In the genomic region with DNA sequence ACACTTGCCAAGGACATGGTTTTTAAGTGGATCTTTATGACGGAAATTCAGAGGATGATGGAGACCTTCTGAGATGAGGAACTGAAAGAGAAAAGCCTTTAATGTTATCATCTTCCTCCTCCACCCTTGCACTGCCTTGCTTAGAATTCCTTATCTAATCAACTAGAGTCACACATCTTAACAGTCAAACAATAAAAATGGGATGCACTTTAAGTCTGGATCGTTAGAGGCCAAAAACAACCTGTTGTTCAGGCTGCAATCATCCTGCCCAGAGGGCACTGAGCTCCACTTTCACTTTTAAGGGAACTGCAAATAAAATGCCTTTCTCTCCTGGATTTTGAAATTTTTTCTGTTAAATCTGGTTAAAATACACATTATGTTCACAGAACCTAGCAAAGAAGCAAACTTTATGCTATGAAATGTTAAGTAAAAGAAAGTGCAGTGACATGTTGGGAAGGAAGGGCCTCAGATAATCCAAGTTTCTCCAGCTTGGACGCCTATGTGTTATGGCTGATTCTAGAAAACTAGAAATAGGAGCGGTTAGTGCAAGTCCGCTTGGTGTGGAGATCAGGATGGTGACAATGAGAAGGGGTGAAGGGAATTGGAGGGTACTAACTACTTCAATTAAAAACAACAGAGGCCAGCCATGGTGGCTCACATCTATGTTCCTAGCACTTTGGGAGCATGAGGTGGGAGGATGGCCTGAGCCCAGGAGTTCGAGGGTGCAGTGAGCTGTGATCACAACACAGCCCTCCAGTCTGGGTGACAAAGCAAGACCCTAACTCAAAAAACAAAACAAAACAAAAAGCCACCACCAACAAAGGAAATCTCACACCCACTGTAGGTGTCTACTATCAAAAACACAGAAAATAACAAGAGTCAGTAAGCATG, we compare ENCODE assay signal across 1 cellular context.
TF ChIP-seq lines count a peak whose summit lies in the region.

No MANE protein-coding gene starts in this region.

TF ChIP-seq in K562, 482 proteins besides CTCF, POLR2A, EP300 and RAD21 (continued from another document and continues in another):
- TF ChIP-seq, protein P1, sequence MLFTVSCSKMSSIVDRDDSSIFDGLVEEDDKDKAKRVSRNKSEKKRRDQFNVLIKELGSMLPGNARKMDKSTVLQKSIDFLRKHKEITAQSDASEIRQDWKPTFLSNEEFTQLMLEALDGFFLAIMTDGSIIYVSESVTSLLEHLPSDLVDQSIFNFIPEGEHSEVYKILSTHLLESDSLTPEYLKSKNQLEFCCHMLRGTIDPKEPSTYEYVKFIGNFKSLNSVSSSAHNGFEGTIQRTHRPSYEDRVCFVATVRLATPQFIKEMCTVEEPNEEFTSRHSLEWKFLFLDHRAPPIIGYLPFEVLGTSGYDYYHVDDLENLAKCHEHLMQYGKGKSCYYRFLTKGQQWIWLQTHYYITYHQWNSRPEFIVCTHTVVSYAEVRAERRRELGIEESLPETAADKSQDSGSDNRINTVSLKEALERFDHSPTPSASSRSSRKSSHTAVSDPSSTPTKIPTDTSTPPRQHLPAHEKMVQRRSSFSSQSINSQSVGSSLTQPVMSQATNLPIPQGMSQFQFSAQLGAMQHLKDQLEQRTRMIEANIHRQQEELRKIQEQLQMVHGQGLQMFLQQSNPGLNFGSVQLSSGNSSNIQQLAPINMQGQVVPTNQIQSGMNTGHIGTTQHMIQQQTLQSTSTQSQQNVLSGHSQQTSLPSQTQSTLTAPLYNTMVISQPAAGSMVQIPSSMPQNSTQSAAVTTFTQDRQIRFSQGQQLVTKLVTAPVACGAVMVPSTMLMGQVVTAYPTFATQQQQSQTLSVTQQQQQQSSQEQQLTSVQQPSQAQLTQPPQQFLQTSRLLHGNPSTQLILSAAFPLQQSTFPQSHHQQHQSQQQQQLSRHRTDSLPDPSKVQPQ (CRISPR knock-in tag; IDR thresholded peaks at IDR 0.05; ENCODE audit: borderline replicate concordance), result no peak
- TF ChIP-seq KAT8 (IDR thresholded peaks at IDR 0.05; ENCODE audit: low read depth) (no peak), POLR2G (IDR thresholded peaks at IDR 0.05; ENCODE audit: low read depth, low read length) (no peak), POLR2AphosphoS5 (IDR thresholded peaks at IDR 0.05; ENCODE audit: control insufficient read depth, insufficient read depth, low read depth, low read length) (peak; percentile 36; the same call in 1 of the 2 replicates), CBFB (CRISPR knock-in tag; IDR thresholded peaks at IDR 0.05) (no peak), ZFP36 (IDR thresholded peaks at IDR 0.05; ENCODE audit: low read depth, low read length, partially characterized antibody) (no peak), FOXA3 (CRISPR knock-in tag; conservative IDR thresholded peaks at IDR 0.05 in 1 of 2, IDR thresholded peaks at IDR 0.05 in 1 of 2) (no peak), BCOR (IDR thresholded peaks at IDR 0.05) (no peak), ZNF354B (CRISPR knock-in tag; IDR thresholded peaks at IDR 0.05) (no peak), NR2C1 (IDR thresholded peaks at IDR 0.05) (no peak), NR2C1 (tag; IDR thresholded peaks at IDR 0.05) (peak; percentile 27; the same call in 1 of the 2 replicates), RNF2 (IDR thresholded peaks at IDR 0.05) (peak; percentile 80; the same call in 1 of the 2 replicates), ZC3H11A (IDR thresholded peaks at IDR 0.05; ENCODE audit: low read depth, low read length) (no peak), MTA1 (IDR thresholded peaks at IDR 0.05; ENCODE audit: borderline replicate concordance) (no peak), CHD1 (IDR thresholded peaks at IDR 0.05; ENCODE audit: low read length) (no peak), CHCHD3 (CRISPR knock-in tag; IDR thresholded peaks at IDR 0.05) (no peak), ZNF3 (CRISPR knock-in tag; IDR thresholded peaks at IDR 0.05) (no peak), HMGN3 (IDR thresholded peaks at IDR 0.05; ENCODE audit: borderline replicate concordance, extremely low read depth, insufficient read length, low read depth, low read length) (peak; percentile 38), U2AF1 (optimal IDR thresholded peaks at IDR 0.05; ENCODE audit: low read depth, low read length) (no peak), NBN (IDR thresholded peaks at IDR 0.05; ENCODE audit: low read depth) (peak; percentile 42; the same call in 1 of the 2 replicates), ZKSCAN3 (CRISPR knock-in tag; IDR thresholded peaks at IDR 0.05) (no peak), PHB2 (IDR thresholded peaks at IDR 0.05; ENCODE audit: low read depth) (no peak), EHMT2 (IDR thresholded peaks at IDR 0.05) (no peak), SAFB2 (IDR thresholded peaks at IDR 0.05; ENCODE audit: borderline replicate concordance, low read depth, low read length, severe bottlenecking) (no peak), MIER1 (IDR thresholded peaks at IDR 0.05; ENCODE audit: low read depth) (no peak), DACH1 (IDR thresholded peaks at IDR 0.05; ENCODE audit: partially characterized antibody) (no peak), NFE2L1 (tag; IDR thresholded peaks at IDR 0.05; ENCODE audit: borderline replicate concordance, low read depth) (no peak)
- TF ChIP-seq, protein P2, sequence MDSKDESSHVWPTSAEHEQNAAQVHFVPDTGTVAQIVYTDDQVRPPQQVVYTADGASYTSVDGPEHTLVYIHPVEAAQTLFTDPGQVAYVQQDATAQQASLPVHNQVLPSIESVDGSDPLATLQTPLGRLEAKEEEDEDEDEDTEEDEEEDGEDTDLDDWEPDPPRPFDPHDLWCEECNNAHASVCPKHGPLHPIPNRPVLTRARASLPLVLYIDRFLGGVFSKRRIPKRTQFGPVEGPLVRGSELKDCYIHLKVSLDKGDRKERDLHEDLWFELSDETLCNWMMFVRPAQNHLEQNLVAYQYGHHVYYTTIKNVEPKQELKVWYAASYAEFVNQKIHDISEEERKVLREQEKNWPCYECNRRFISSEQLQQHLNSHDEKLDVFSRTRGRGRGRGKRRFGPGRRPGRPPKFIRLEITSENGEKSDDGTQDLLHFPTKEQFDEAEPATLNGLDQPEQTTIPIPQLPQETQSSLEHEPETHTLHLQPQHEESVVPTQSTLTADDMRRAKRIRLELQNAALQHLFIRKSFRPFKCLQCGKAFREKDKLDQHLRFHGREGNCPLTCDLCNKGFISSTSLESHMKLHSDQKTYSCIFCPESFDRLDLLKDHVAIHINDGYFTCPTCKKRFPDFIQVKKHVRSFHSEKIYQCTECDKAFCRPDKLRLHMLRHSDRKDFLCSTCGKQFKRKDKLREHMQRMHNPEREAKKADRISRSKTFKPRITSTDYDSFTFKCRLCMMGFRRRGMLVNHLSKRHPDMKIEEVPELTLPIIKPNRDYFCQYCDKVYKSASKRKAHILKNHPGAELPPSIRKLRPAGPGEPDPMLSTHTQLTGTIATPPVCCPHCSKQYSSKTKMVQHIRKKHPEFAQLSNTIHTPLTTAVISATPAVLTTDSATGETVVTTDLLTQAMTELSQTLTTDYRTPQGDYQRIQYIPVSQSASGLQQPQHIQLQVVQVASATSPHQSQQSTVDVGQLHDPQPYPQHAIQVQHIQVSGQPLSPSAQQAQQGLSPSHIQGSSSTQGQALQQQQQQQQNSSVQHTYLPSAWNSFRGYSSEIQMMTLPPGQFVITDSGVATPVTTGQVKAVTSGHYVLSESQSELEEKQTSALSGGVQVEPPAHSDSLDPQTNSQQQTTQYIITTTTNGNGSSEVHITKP (IDR thresholded peaks at IDR 0.05; ENCODE audit: partially characterized antibody), result no peak
- TF ChIP-seq, protein P3, sequence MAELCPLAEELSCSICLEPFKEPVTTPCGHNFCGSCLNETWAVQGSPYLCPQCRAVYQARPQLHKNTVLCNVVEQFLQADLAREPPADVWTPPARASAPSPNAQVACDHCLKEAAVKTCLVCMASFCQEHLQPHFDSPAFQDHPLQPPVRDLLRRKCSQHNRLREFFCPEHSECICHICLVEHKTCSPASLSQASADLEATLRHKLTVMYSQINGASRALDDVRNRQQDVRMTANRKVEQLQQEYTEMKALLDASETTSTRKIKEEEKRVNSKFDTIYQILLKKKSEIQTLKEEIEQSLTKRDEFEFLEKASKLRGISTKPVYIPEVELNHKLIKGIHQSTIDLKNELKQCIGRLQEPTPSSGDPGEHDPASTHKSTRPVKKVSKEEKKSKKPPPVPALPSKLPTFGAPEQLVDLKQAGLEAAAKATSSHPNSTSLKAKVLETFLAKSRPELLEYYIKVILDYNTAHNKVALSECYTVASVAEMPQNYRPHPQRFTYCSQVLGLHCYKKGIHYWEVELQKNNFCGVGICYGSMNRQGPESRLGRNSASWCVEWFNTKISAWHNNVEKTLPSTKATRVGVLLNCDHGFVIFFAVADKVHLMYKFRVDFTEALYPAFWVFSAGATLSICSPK (IDR thresholded peaks at IDR 0.05; ENCODE audit: borderline replicate concordance), result no peak
- TF ChIP-seq, protein P4, sequence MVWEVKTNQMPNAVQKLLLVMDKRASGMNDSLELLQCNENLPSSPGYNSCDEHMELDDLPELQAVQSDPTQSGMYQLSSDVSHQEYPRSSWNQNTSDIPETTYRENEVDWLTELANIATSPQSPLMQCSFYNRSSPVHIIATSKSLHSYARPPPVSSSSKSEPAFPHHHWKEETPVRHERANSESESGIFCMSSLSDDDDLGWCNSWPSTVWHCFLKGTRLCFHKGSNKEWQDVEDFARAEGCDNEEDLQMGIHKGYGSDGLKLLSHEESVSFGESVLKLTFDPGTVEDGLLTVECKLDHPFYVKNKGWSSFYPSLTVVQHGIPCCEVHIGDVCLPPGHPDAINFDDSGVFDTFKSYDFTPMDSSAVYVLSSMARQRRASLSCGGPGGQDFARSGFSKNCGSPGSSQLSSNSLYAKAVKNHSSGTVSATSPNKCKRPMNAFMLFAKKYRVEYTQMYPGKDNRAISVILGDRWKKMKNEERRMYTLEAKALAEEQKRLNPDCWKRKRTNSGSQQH (CRISPR knock-in tag; IDR thresholded peaks at IDR 0.05), result no peak
- TF ChIP-seq, protein P5, sequence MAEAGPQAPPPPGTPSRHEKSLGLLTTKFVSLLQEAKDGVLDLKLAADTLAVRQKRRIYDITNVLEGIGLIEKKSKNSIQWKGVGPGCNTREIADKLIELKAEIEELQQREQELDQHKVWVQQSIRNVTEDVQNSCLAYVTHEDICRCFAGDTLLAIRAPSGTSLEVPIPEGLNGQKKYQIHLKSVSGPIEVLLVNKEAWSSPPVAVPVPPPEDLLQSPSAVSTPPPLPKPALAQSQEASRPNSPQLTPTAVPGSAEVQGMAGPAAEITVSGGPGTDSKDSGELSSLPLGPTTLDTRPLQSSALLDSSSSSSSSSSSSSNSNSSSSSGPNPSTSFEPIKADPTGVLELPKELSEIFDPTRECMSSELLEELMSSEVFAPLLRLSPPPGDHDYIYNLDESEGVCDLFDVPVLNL (CRISPR knock-in tag; IDR thresholded peaks at IDR 0.05; ENCODE audit: low read depth), result no peak
- TF ChIP-seq, protein P6, sequence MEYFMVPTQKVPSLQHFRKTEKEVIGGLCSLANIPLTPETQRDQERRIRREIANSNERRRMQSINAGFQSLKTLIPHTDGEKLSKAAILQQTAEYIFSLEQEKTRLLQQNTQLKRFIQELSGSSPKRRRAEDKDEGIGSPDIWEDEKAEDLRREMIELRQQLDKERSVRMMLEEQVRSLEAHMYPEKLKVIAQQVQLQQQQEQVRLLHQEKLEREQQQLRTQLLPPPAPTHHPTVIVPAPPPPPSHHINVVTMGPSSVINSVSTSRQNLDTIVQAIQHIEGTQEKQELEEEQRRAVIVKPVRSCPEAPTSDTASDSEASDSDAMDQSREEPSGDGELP (CRISPR knock-in tag; IDR thresholded peaks at IDR 0.05; ENCODE audit: borderline replicate concordance), result no peak
- TF ChIP-seq, protein P7, sequence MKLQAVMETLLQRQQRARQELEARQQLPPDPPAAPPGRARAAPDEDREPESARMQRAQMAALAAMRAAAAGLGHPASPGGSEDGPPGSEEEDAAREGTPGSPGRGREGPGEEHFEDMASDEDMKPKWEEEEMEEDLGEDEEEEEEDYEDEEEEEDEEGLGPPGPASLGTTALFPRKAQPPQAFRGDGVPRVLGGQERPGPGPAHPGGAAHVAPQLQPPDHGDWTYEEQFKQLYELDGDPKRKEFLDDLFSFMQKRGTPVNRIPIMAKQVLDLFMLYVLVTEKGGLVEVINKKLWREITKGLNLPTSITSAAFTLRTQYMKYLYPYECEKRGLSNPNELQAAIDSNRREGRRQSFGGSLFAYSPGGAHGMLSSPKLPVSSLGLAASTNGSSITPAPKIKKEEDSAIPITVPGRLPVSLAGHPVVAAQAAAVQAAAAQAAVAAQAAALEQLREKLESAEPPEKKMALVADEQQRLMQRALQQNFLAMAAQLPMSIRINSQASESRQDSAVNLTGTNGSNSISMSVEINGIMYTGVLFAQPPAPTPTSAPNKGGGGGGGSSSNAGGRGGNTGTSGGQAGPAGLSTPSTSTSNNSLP (IDR thresholded peaks at IDR 0.05; ENCODE audit: borderline replicate concordance, low read depth, low read length), result peak; percentile 45; the same call in 1 of the 2 replicates
- TF ChIP-seq, protein P8, sequence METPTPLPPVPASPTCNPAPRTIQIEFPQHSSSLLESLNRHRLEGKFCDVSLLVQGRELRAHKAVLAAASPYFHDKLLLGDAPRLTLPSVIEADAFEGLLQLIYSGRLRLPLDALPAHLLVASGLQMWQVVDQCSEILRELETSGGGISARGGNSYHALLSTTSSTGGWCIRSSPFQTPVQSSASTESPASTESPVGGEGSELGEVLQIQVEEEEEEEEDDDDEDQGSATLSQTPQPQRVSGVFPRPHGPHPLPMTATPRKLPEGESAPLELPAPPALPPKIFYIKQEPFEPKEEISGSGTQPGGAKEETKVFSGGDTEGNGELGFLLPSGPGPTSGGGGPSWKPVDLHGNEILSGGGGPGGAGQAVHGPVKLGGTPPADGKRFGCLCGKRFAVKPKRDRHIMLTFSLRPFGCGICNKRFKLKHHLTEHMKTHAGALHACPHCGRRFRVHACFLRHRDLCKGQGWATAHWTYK (CRISPR knock-in tag; IDR thresholded peaks at IDR 0.05), result no peak
- TF ChIP-seq, protein P9, sequence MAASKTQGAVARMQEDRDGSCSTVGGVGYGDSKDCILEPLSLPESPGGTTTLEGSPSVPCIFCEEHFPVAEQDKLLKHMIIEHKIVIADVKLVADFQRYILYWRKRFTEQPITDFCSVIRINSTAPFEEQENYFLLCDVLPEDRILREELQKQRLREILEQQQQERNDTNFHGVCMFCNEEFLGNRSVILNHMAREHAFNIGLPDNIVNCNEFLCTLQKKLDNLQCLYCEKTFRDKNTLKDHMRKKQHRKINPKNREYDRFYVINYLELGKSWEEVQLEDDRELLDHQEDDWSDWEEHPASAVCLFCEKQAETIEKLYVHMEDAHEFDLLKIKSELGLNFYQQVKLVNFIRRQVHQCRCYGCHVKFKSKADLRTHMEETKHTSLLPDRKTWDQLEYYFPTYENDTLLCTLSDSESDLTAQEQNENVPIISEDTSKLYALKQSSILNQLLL (CRISPR knock-in tag; IDR thresholded peaks at IDR 0.05; ENCODE audit: borderline replicate concordance), result no peak
- TF ChIP-seq, protein P10, sequence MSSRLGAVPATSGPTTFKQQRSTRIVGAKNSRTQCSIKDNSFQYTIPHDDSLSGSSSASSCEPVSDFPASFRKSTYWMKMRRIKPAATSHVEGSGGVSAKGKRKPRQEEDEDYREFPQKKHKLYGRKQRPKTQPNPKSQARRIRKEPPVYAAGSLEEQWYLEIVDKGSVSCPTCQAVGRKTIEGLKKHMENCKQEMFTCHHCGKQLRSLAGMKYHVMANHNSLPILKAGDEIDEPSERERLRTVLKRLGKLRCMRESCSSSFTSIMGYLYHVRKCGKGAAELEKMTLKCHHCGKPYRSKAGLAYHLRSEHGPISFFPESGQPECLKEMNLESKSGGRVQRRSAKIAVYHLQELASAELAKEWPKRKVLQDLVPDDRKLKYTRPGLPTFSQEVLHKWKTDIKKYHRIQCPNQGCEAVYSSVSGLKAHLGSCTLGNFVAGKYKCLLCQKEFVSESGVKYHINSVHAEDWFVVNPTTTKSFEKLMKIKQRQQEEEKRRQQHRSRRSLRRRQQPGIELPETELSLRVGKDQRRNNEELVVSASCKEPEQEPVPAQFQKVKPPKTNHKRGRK (tag; IDR thresholded peaks at IDR 0.05), result no peak
